9 cellular contexts compared by ENCODE assay signal in the genomic region with DNA sequence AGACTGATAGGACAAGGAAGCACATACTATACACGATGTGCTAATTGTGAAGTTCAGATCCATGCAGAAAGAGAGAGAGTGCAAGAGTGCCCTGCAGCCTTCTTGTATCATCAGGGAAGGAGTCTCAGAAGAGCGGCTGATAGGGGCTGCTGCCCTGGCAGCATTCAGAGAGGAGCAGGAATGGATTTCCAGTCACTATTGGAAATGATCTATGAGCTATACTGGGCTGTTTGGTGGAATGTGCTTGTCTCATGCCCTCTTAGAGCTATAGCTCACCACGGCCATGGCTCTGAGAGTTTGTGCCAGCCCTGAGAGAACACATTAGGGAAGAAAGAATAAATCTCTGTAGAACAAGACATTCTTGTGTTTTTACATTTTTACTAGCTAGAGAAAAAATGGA.
"Had no signal": no experiment of that assay in that cellular context is flagged by ENCODE, and none has a peak within 500 bp of the region (broad histone marks: within the 10 kb centered on the region; RNA-seq: fewer than 3 reads in every experiment).

No MANE protein-coding gene starts in this region.

- H3K4me3 ChIP-seq: GM23248, GM23338, HAP-1 had no signal

- H3K4me2 ChIP-seq: GM23338 had no signal

- H3K9ac ChIP-seq: GM23248 had no signal

- ATAC-seq: GM23338, HCT116 had no signal

- DNase-seq: GM23248, GOT3, H7, H9, HCEC 1CT, HFFc6 had no signal

- H3K27ac Mint-ChIP-seq: GM23338, H9, HFFc6 had no signal

- H3K27ac ChIP-seq: GM23248 had no signal

- H2AFZ ChIP-seq: GM23248, GM23338 had no signal

- H3K4me1 ChIP-seq: HAP-1 had no signal

- H3K4me3 Mint-ChIP-seq: GM23338, H9, HFFc6 had no signal

- H3K9me3 ChIP-seq: HAP-1 had no signal

- H3K36me3 ChIP-seq: HAP-1 had no signal
